Comparison of ENCODE assay signal across 1 cellular context in genomic region chr16:85033153-85033552, GRCh38.
TF ChIP-seq lines count a peak whose summit lies in the region.

No MANE protein-coding gene starts in this region.

TF ChIP-seq in HEK293, 187 proteins besides CTCF, POLR2A, EP300 and RAD21 (continued from another document):
- no peak for TF ChIP-seq ZNF280C (tag by site-specific recombination; IDR thresholded peaks at IDR 0.05)
